In the genomic region with DNA sequence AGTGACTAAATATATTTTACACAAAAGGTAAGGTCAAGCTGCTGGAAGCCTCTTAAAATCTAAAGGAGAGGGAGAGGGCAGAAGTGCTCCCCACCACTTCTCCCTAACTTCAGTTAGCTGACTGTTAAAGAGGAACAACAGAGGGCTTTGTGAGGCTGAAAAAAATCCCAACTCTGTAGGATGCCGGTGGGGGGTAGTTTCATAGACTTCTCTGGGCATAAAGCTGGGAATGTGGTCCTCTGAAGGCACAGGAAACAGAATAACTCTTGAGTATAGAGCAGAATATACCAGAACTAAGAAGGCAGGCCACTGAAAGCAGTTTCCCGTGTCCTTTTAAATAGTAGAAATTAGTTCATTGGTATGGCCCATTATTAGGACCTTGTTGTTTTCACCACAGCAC, we compare ENCODE assay signal across 17 cellular contexts.
A peak's percentile ranks its signal among the peaks of the same experiment; 100 is the strongest.
DNase-seq lines count a peak whose midpoint lies in the region; ATAC-seq and TF ChIP-seq lines count a peak whose summit lies in the region.
"Had no signal": no experiment of that assay in that cellular context is flagged by ENCODE, and none has a peak within 500 bp of the region (broad histone marks: within the 10 kb centered on the region; RNA-seq: fewer than 3 reads in every experiment).

No MANE protein-coding gene starts in this region.

- TF ChIP-seq CTCF in neural crest cell (conservative IDR thresholded peaks at IDR 0.05) (no peak), GM13976 (IDR thresholded peaks at IDR 0.05; ENCODE audit: borderline replicate concordance, control extremely low read depth, extremely low read depth, insufficient read depth, missing control alignments) (no peak)

- H3K9me3 Mint-ChIP-seq in neural crest cell = no peaks in the 10 kb centered on the region
- no peaks in the 10 kb centered on the region for H3K9me3 Mint-ChIP-seq in activated naive CD4-positive, alpha-beta T cell treated with anti-CD3 and anti-CD28 coated beads, Interleukin-2, amount 50 U/mL, for 72 hours

- ATAC-seq in GM21528 (IDR thresholded peaks at IDR 0.05; ENCODE audit: low FRiP score, unreplicated experiment) = no peak
- ATAC-seq in activated naive CD4-positive, alpha-beta T cell treated with anti-CD3 and anti-CD28 coated beads, Interleukin-2, amount 50 U/mL, for 72 hours = no peak
- ATAC-seq: PC-3 had no signal

- no peaks in the 10 kb centered on the region for H3K27me3 Mint-ChIP-seq in neural crest cell (ENCODE audit: low read depth)

- in situ Hi-C loops in GM13976 (cut with MboI; ENCODE audit: low sequenced_read_pairs, unreplicated experiment) = no loop called here

- peak overlapping the region; percentile 76 for H3K27ac Mint-ChIP-seq in neural crest cell (ENCODE audit: unreplicated experiment)
- H3K27ac Mint-ChIP-seq in activated naive CD4-positive, alpha-beta T cell treated with anti-CD3 and anti-CD28 coated beads, Interleukin-2, amount 50 U/mL, for 72 hours = no peak overlapping the region
- H3K27ac Mint-ChIP-seq: B cell; CD4-positive, CD25-positive, alpha-beta regulatory T cell; HFFc6 had no signal

- DNase-seq in SK-N-MC (ENCODE audit: low read depth, low spot score) (no peak), foreskin melanocyte (peak; percentile 62), neural crest cell (ENCODE audit: low read depth, low spot score) (peak; percentile 3), GM13976 (ENCODE audit: low spot score) (no peak)
- no peak for DNase-seq in activated naive CD4-positive, alpha-beta T cell treated with anti-CD3 and anti-CD28 coated beads, Interleukin-2, amount 50 U/mL, for 72 hours (ENCODE audit: low spot score in 2 of 2)
- DNase-seq: CD4-positive, CD25-positive, alpha-beta regulatory T cell; DMS79; HFFc6; KBM-7; NCI-H1436 treated with DMSO at 0.1 percent for 48 hours; NCI-H2081; NCI-H510A; PC-3 had no signal

- no peaks in the 10 kb centered on the region for H3K36me3 ChIP-seq in SK-N-MC (ENCODE audit: insufficient read depth, low read length)
- H3K36me3 ChIP-seq: SJCRH30 had no signal

- H3K9ac ChIP-seq in SK-N-MC (ENCODE audit: insufficient read length) = no peak overlapping the region

- peaks cover 38% of the 10 kb centered on the region for H3K4me1 Mint-ChIP-seq in neural crest cell
- H3K4me1 Mint-ChIP-seq: B cell; CD4-positive, CD25-positive, alpha-beta regulatory T cell had no signal

- peak overlapping the region; percentile 68 for H3K27ac ChIP-seq in SK-N-MC
- H3K27ac ChIP-seq in temporal lobe (ENCODE audit: low read depth, low read length) = peak overlapping the region; percentile 54
- H3K27ac ChIP-seq: SJCRH30 had no signal

- no peak overlapping the region for H3K4me3 ChIP-seq in SK-N-MC
- H3K4me3 ChIP-seq: SJCRH30 had no signal

- H3K4me3 Mint-ChIP-seq in neural crest cell = no peak overlapping the region
- H3K4me3 Mint-ChIP-seq: B cell; CD4-positive, CD25-positive, alpha-beta regulatory T cell; HFFc6 had no signal

- H3K9me3 ChIP-seq in SK-N-MC (ENCODE audit: low read depth, low read length) = no peaks in the 10 kb centered on the region
- H3K9me3 ChIP-seq: SJCRH30 had no signal

- H3K36me3 Mint-ChIP-seq in neural crest cell (ENCODE audit: low read depth) = no peaks in the 10 kb centered on the region
- no peaks in the 10 kb centered on the region for H3K36me3 Mint-ChIP-seq in activated naive CD4-positive, alpha-beta T cell treated with anti-CD3 and anti-CD28 coated beads, Interleukin-2, amount 50 U/mL, for 72 hours
- H3K36me3 Mint-ChIP-seq: CD4-positive, CD25-positive, alpha-beta regulatory T cell had no signal

Comparison
In these comparisons a context has a peak if more than half of its experiments do, and no peak if none do; other contexts are left out.
1. DNase-seq: peak in foreskin melanocyte (single experiment) and neural crest cell (single experiment); none in SK-N-MC (single experiment), activated naive CD4-positive, alpha-beta T cell treated with anti-CD3 and anti-CD28 coated beads, Interleukin-2, amount 50 U/mL, for 72 hours (0 of 2) and GM13976 (single experiment).